Comparison of ENCODE assay signal across 26 cellular contexts in the genomic region with DNA sequence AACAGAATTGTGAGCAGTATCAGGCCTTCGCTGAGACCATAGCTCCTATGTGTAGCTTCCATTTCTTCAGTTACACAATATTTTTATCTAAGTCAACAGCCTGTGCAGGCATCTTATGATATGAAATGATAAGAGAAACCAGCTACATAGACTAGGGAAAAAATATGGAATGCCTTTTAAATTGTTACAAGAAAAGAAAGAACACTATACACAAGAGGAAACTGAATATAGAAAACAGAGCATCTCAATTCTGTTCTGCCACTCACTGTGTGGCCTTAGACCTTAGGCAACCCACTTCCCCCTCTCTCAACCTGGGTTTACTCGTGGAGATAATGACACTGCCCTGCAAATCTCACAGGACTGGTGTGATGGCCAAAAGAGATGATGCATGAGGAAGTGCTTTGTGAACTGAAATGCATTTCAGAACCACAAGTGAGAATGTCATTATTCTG.
A peak's percentile ranks its signal among the peaks of the same experiment; 100 is the strongest.
DNase-seq lines count a peak whose midpoint lies in the region; ATAC-seq lines count a peak whose summit lies in the region.
"Had no signal": no experiment of that assay in that cellular context is flagged by ENCODE, and none has a peak within 500 bp of the region (broad histone marks: within the 10 kb centered on the region; RNA-seq: fewer than 3 reads in every experiment).

No MANE protein-coding gene starts in this region.

- H2BK15ac ChIP-seq in neuronal stem cell (ENCODE audit: low read length), result no peak overlapping the region

- no peak overlapping the region for H3K18ac ChIP-seq in neuronal stem cell (ENCODE audit: low read length)

- no peak overlapping the region for H3K14ac ChIP-seq in neuronal stem cell (ENCODE audit: low read length)

- H3K79me1 ChIP-seq in neuronal stem cell (ENCODE audit: low read depth, low read length), result no peaks in the 10 kb centered on the region

- H3K27ac ChIP-seq in neuronal stem cell (replicated peaks; ENCODE audit: low read length), result no peak overlapping the region
- H3K27ac ChIP-seq in Karpas-422 (ENCODE audit: low read length), result no peak overlapping the region
- H3K27ac ChIP-seq: esophagus squamous epithelium, HL-60, PC-9, SJCRH30 had no signal

- H3K9ac ChIP-seq in neuronal stem cell (ENCODE audit: low read depth, low read length, poor library complexity) (no peak overlapping the region), Karpas-422 (ENCODE audit: low read length) (no peak overlapping the region)

- no peak overlapping the region for H3K23ac ChIP-seq in neuronal stem cell (ENCODE audit: low read depth, low read length, poor library complexity)

- H2BK5ac ChIP-seq in neuronal stem cell (ENCODE audit: low read length), result no peak overlapping the region

- H3K27me3 ChIP-seq in neuronal stem cell (ENCODE audit: control insufficient read depth in 3 of 3, insufficient read depth in 3 of 3, low read depth in 1 of 3, low read length in 3 of 3) (no peaks in the 10 kb centered on the region), Karpas-422 (ENCODE audit: low read length) (no peaks in the 10 kb centered on the region)
- H3K27me3 ChIP-seq: esophagus squamous epithelium, SJCRH30 had no signal

- H3K36me3 ChIP-seq in neuronal stem cell (replicated peaks in 1 of 2; ENCODE audit: control insufficient read depth in 2 of 2, insufficient read depth in 2 of 2, low read length in 2 of 2), result no peaks in the 10 kb centered on the region
- H3K36me3 ChIP-seq in Karpas-422 (ENCODE audit: insufficient read depth, low read length), result no peaks in the 10 kb centered on the region
- H3K36me3 ChIP-seq: esophagus squamous epithelium, SJCRH30 had no signal

- no peak overlapping the region for H4K91ac ChIP-seq in neuronal stem cell (ENCODE audit: low read depth, low read length, poor library complexity)

- H2AFZ ChIP-seq in neuronal stem cell (ENCODE audit: low read length), result peak overlapping the region; percentile 45
- no peak overlapping the region for H2AFZ ChIP-seq in Karpas-422 (ENCODE audit: low read length)
- H2AFZ ChIP-seq: PC-9 had no signal

- H3K4ac ChIP-seq in neuronal stem cell (ENCODE audit: low read length), result no peak overlapping the region

- no CpG with 5 or more reads among the region's 2 CpGs for WGBS in neuronal stem cell (ENCODE audit: extremely low coverage in 2 of 2, insufficient read length in 2 of 2, insufficient replicate concordance in 1 of 2), 2 donors

- H3K9me2 ChIP-seq in Karpas-422 (replicated peaks; ENCODE audit: insufficient read depth, low read length), result no peaks in the 10 kb centered on the region

- H3K79me2 ChIP-seq in Karpas-422 (ENCODE audit: low read length), result no peaks in the 10 kb centered on the region

- no peak overlapping the region for H3K4me2 ChIP-seq in neuronal stem cell (ENCODE audit: insufficient read depth, low read length, poor library complexity, severe bottlenecking)
- H3K4me2 ChIP-seq in Karpas-422 (ENCODE audit: low read depth, low read length, poor library complexity, severe bottlenecking), result no peak overlapping the region
- H3K4me2 ChIP-seq: PC-9 had no signal

- H3K9me3 ChIP-seq in neuronal stem cell (replicated peaks in 1 of 2; ENCODE audit: control insufficient read depth in 2 of 2, insufficient read depth in 1 of 2, low read depth in 1 of 2, low read length in 2 of 2) (no peaks in the 10 kb centered on the region), Karpas-422 (ENCODE audit: low read length) (no peaks in the 10 kb centered on the region)
- H3K9me3 ChIP-seq: esophagus squamous epithelium, SJCRH30 had no signal

- H4K20me1 ChIP-seq in Karpas-422 (ENCODE audit: insufficient read depth, low read depth, low read length), result no peaks in the 10 kb centered on the region

- DNase-seq in NCI-H69 (lab: John Stamatoyannopoulos, UW), result peak; percentile 59
- DNase-seq in neuronal stem cell (ENCODE audit: low spot score), result no peak
- no peak for DNase-seq in SKM-1 treated with dmso at 0.1 percent for 144 hours (lab: John Stamatoyannopoulos, UW; ENCODE audit: unreplicated experiment)
- DNase-seq in Karpas-422, result no peak
- DNase-seq: activated CD4-positive, CD25-positive, alpha-beta regulatory T cell; activated CD8-positive, alpha-beta T cell treated with anti-CD3 and anti-CD28 coated beads, Interleukin-2, amount 10 ng/mL, durations not matched to agents 7 days and 5 days; activated naive CD4-positive, alpha-beta T cell treated with anti-CD3 and anti-CD28 coated beads, Interleukin-2, amount 50 U/mL, for 16 hours; activated T-cell treated with anti-CD3 and anti-CD28 coated beads, Interleukin-2, amount 50 U/mL, for 48 hours; CD4-positive, alpha-beta memory T cell; effector CD8-positive, alpha-beta T cell; esophagus squamous epithelium; kidney glomerular epithelial cell; natural killer cell; NCI-H1105; PC-9; posterior cingulate gyrus; SJCRH30; stimulated activated CD4-positive, alpha-beta T cell treated with anti-CD3 and anti-CD28 coated beads, Interleukin-2, amount 100 ng/mL, for 24 hours; stimulated activated naive CD8-positive, alpha-beta T cell treated with anti-CD3 and anti-CD28 coated beads, Interleukin-15, amount 100 ng/mL, for 72 hours; T-helper 17 cell; trophoblast cell had no signal

- H2AK5ac ChIP-seq in neuronal stem cell (ENCODE audit: low read depth, low read length), result no peak overlapping the region

- H2BK120ac ChIP-seq in neuronal stem cell (ENCODE audit: low read depth, low read length), result no peak overlapping the region

- H3K4me1 ChIP-seq in neuronal stem cell (ENCODE audit: control insufficient read depth in 2 of 2, insufficient read depth in 1 of 2, low read depth in 1 of 2, low read length in 2 of 2) (peaks cover 2 to 4% of the 10 kb centered on the region in 2 donors), Karpas-422 (ENCODE audit: low read length) (no peaks in the 10 kb centered on the region)
- H3K4me1 ChIP-seq: esophagus squamous epithelium, SJCRH30 had no signal

- H3K4me3 ChIP-seq in neuronal stem cell (ENCODE audit: low read length in 2 of 2) (no peak overlapping the region), Karpas-422 (ENCODE audit: low read length) (no peak overlapping the region)
- H3K4me3 ChIP-seq: esophagus squamous epithelium, PC-9, SJCRH30 had no signal

- no peak overlapping the region for H4K8ac ChIP-seq in neuronal stem cell (ENCODE audit: low read depth, low read length)

- no peak overlapping the region for H2BK12ac ChIP-seq in neuronal stem cell (ENCODE audit: low read length)

- peak; percentile 44 for ATAC-seq in GM19463 (IDR thresholded peaks at IDR 0.05; ENCODE audit: unreplicated experiment)
- peak; percentile 78 for ATAC-seq in HG03139 (IDR thresholded peaks at IDR 0.05; ENCODE audit: unreplicated experiment)
- no peak for ATAC-seq in GM21423 (IDR thresholded peaks at IDR 0.05; ENCODE audit: unreplicated experiment)
- no peak for ATAC-seq in HG02642 (IDR thresholded peaks at IDR 0.05; ENCODE audit: poor library complexity, unreplicated experiment)
- ATAC-seq: activated CD8-positive, alpha-beta T cell treated with anti-CD3 and anti-CD28 coated beads, Interleukin-2, amount 10 ng/mL, durations not matched to agents 7 days and 5 days; natural killer cell; stimulated activated naive CD8-positive, alpha-beta T cell treated with anti-CD3 and anti-CD28 coated beads, Interleukin-15, amount 100 ng/mL, for 72 hours; T-helper 17 cell had no signal

Comparison
In these comparisons a context has a peak if more than half of its experiments do, and no peak if none do; other contexts are left out.
1. ATAC-seq: peak in GM19463 (single experiment) and HG03139 (single experiment); none in GM21423 (single experiment) and HG02642 (single experiment).